ENCODE assay signal across 15 cellular contexts in genomic region chr14:25009891-25010290, GRCh38. TPM values are rescaled to one million over a fixed set of nuclear protein-coding genes. Genes with fewer than 3 reads are reported as not detected.
DNase-seq lines count a peak whose midpoint lies in the region; ATAC-seq and TF ChIP-seq lines count a peak whose summit lies in the region.
"Had no signal": no experiment of that assay in that cellular context is flagged by ENCODE, and none has a peak within 500 bp of the region (broad histone marks: within the 10 kb centered on the region; RNA-seq: fewer than 3 reads in every experiment).

No MANE protein-coding gene starts in this region.

- H3K27me3 Mint-ChIP-seq in WTC11 (ENCODE audit: low read depth) (no peaks in the 10 kb centered on the region), type B pancreatic cell (no peaks in the 10 kb centered on the region)

- TF ChIP-seq CTCF in HEK293 (tag by site-specific recombination; IDR thresholded peaks at IDR 0.05): no peak
- no peak for TF ChIP-seq CTCF in WTC11 (IDR thresholded peaks at IDR 0.05)
- no peak for TF ChIP-seq CTCF in type B pancreatic cell (conservative IDR thresholded peaks at IDR 0.05)

- no peaks in the 10 kb centered on the region for H3K36me3 Mint-ChIP-seq in WTC11
- H3K36me3 Mint-ChIP-seq in type B pancreatic cell: peaks cover 4% of the 10 kb centered on the region
- H3K36me3 Mint-ChIP-seq: activated naive CD8-positive, alpha-beta T cell; natural killer cell; stimulated activated effector memory CD8-positive, alpha-beta T cell treated with anti-CD3 and anti-CD28 coated beads, Interleukin-12 subunit alpha, Interleukin-12 subunit beta, amount 100 ng/mL, for 72 hours had no signal

- no peak overlapping the region for H3K27ac ChIP-seq in HEK293 (ENCODE audit: extremely low read depth, low read depth, low read length)
- H3K27ac ChIP-seq: HL-60 had no signal

- H3K4me1 ChIP-seq in HEK293 (ENCODE audit: control insufficient read depth, insufficient read depth, low read length): peaks cover 29% of the 10 kb centered on the region

- no peak for DNase-seq in WTC11 (ENCODE audit: low spot score)
- DNase-seq in islet precursor cell: peak; percentile 78
- no peak for DNase-seq in type B pancreatic cell (ENCODE audit: extremely low spot score, unreplicated experiment)
- DNase-seq in T-helper 2 cell: no peak
- DNase-seq in NCI-H524 treated with DMSO at 0.1 percent for 48 hours (lab: John Stamatoyannopoulos, UW): no peak
- DNase-seq: effector CD4-positive, alpha-beta T cell; hypothalamus; natural killer cell; NCI-H1694 treated with DMSO at 0.1 percent for 48 hours; NK-92 treated with Interleukin-12 subunit alpha and Interleukin-12 subunit beta, amount 100 ng/mL, for 24 hours had no signal

- H3K36me3 ChIP-seq in HEK293 (ENCODE audit: control insufficient read depth in 2 of 2, insufficient read depth in 1 of 2, low read length in 2 of 2): no peaks in the 10 kb centered on the region

- H3K9me3 ChIP-seq in HEK293 (ENCODE audit: control insufficient read depth, insufficient read depth, low read depth, low read length): no peaks in the 10 kb centered on the region

- H3K4me3 ChIP-seq in HEK293 (ENCODE audit: low read depth, low read length): no peak overlapping the region

- no peak; the same call in 1 of the 2 replicates for ATAC-seq in WTC11
- no peak for ATAC-seq in HG03097 (IDR thresholded peaks at IDR 0.05; ENCODE audit: low FRiP score, unreplicated experiment)
- ATAC-seq: natural killer cell; stimulated activated effector memory CD8-positive, alpha-beta T cell treated with anti-CD3 and anti-CD28 coated beads, Interleukin-12 subunit alpha, Interleukin-12 subunit beta, amount 100 ng/mL, for 72 hours had no signal

- CTCF ChIA-PET in HEK293 (lab: Yijun Ruan, JAX): interaction anchor here (1.0 kb wide), 1 partner anchor 204 kb away, joined by 3 read pairs; no protein-coding TSS in a partner anchor
- CTCF ChIA-PET in WTC11 (lab: Charles Lee): interaction anchor here (1.3 kb wide), 1 partner anchor 204 kb away, joined by 4 read pairs; no protein-coding TSS in a partner anchor

- H3K27ac Mint-ChIP-seq in WTC11 (peak overlapping the region; percentile 50), type B pancreatic cell (peak overlapping the region; percentile 91)
- H3K27ac Mint-ChIP-seq: activated naive CD8-positive, alpha-beta T cell; natural killer cell; stimulated activated effector memory CD8-positive, alpha-beta T cell treated with anti-CD3 and anti-CD28 coated beads, Interleukin-12 subunit alpha, Interleukin-12 subunit beta, amount 100 ng/mL, for 72 hours had no signal

- POLR2A ChIA-PET in HEK293 (lab: Yijun Ruan, JAX): no interaction called here
- POLR2A ChIA-PET in WTC11 (lab: Charles Lee): no interaction called here

- H3K9me3 Mint-ChIP-seq in WTC11 (0 out of 2 replicates have a peak, but pooled peaks cover 5% of the 10 kb centered on the region), type B pancreatic cell (no peaks in the 10 kb centered on the region)
- H3K9me3 Mint-ChIP-seq: natural killer cell; stimulated activated effector memory CD8-positive, alpha-beta T cell treated with anti-CD3 and anti-CD28 coated beads, Interleukin-12 subunit alpha, Interleukin-12 subunit beta, amount 100 ng/mL, for 72 hours had no signal

- H3K4me3 Mint-ChIP-seq in WTC11: no peak overlapping the region
- peak overlapping the region; percentile 67 for H3K4me3 Mint-ChIP-seq in type B pancreatic cell
- H3K4me3 Mint-ChIP-seq: activated naive CD8-positive, alpha-beta T cell; natural killer cell; stimulated activated effector memory CD8-positive, alpha-beta T cell treated with anti-CD3 and anti-CD28 coated beads, Interleukin-12 subunit alpha, Interleukin-12 subunit beta, amount 100 ng/mL, for 72 hours had no signal

- H3K4me1 Mint-ChIP-seq in WTC11 (peaks cover 21% of the 10 kb centered on the region), type B pancreatic cell (ENCODE audit: unreplicated experiment) (peaks cover 18% of the 10 kb centered on the region)
- H3K4me1 Mint-ChIP-seq: natural killer cell; stimulated activated effector memory CD8-positive, alpha-beta T cell treated with anti-CD3 and anti-CD28 coated beads, Interleukin-12 subunit alpha, Interleukin-12 subunit beta, amount 100 ng/mL, for 72 hours had no signal

TF ChIP-seq in HEK293, 187 proteins besides CTCF, POLR2A, EP300 and RAD21:
- peak; percentile 37 for TF ChIP-seq FEZF1 (tag by site-specific recombination; IDR thresholded peaks at IDR 0.05)
- no peak for TF ChIP-seq ZNF398 (tag by site-specific recombination; IDR thresholded peaks at IDR 0.05)

TF ChIP-seq in WTC11, 78 proteins besides CTCF, POLR2A, EP300 and RAD21:
- TF ChIP-seq MAX (CRISPR knock-in tag; IDR thresholded peaks at IDR 0.05) (no peak), ETV6 (CRISPR knock-in tag; IDR thresholded peaks at IDR 0.05) (no peak), ATF2 (CRISPR knock-in tag; IDR thresholded peaks at IDR 0.05; ENCODE audit: borderline replicate concordance, low read depth) (no peak), E2F5 (CRISPR knock-in tag; IDR thresholded peaks at IDR 0.05) (no peak), USF2 (CRISPR knock-in tag; IDR thresholded peaks at IDR 0.05) (no peak), GABPB1 (CRISPR knock-in tag; IDR thresholded peaks at IDR 0.05) (no peak), ZBTB43 (CRISPR knock-in tag; IDR thresholded peaks at IDR 0.05) (no peak), ESRRA (CRISPR knock-in tag; IDR thresholded peaks at IDR 0.05; ENCODE audit: borderline replicate concordance) (no peak), ZNF671 (CRISPR knock-in tag; IDR thresholded peaks at IDR 0.05) (no peak), NR2C2 (CRISPR knock-in tag; IDR thresholded peaks at IDR 0.05) (no peak), RELA (CRISPR knock-in tag; IDR thresholded peaks at IDR 0.05; ENCODE audit: borderline replicate concordance) (no peak), FOXJ3 (CRISPR knock-in tag; IDR thresholded peaks at IDR 0.05; ENCODE audit: borderline replicate concordance) (no peak), HMGA2 (CRISPR knock-in tag; IDR thresholded peaks at IDR 0.05) (no peak)

RNA-seq across cellular contexts. Expression of gene STXBP6, which starts 40.1 kb away (rescaled TPM):
- total RNA-seq in WTC11 (2021) (3.2 to 4.2 TPM (median 3.5 TPM) in 3 replicates), type B pancreatic cell (ENCODE audit: low replicate concordance) (17.0 and 51.2 TPM in 2 replicates)
